8 cellular contexts compared by ENCODE assay signal in genomic region chr1:225999912-226000337, GRCh38. TPM values are rescaled to one million over a fixed set of nuclear protein-coding genes. Genes with fewer than 3 reads are reported as not detected.
DNase-seq lines count a peak whose midpoint lies in the region; ATAC-seq lines count a peak whose summit lies in the region.

No MANE protein-coding gene starts in this region.

- peaks cover 41% of the 10 kb centered on the region for H3K4me1 ChIP-seq in Karpas-422 (ENCODE audit: low read length)
- H3K4me1 ChIP-seq in subcutaneous abdominal adipose tissue (ENCODE audit: control insufficient read depth in 5 of 5, insufficient read depth in 5 of 5, low read length in 5 of 5), result peaks cover 7 to 56% (median 36%) of the 10 kb centered on the region in 5 donors

- no peaks in the 10 kb centered on the region for H3K9me3 Mint-ChIP-seq in activated naive CD8-positive, alpha-beta T cell treated with anti-CD3 and anti-CD28 coated beads, Interleukin-2, amount 50 U/mL, for 24 hours
- no peaks in the 10 kb centered on the region for H3K9me3 Mint-ChIP-seq in immature natural killer cell

- H3K4me1 Mint-ChIP-seq in activated naive CD8-positive, alpha-beta T cell treated with anti-CD3 and anti-CD28 coated beads, Interleukin-2, amount 50 U/mL, for 24 hours, result peaks cover 87% of the 10 kb centered on the region
- peaks cover 68 to 82% of the 10 kb centered on the region in 2 donors for H3K4me1 Mint-ChIP-seq in immature natural killer cell

- peak overlapping the region; percentile 99 for H3K4me3 Mint-ChIP-seq in activated naive CD8-positive, alpha-beta T cell treated with anti-CD3 and anti-CD28 coated beads, Interleukin-2, amount 50 U/mL, for 24 hours
- H3K4me3 Mint-ChIP-seq in immature natural killer cell, result peak overlapping the region; percentile 100

- H2AFZ ChIP-seq in Karpas-422 (ENCODE audit: low read length), result peak overlapping the region; percentile 14

- H3K27ac ChIP-seq in Karpas-422 (ENCODE audit: low read length) (peak overlapping the region; percentile 77), subcutaneous abdominal adipose tissue (ENCODE audit: low read depth, low read length) (peak overlapping the region; percentile 88)

- H3K27ac Mint-ChIP-seq in activated naive CD8-positive, alpha-beta T cell treated with anti-CD3 and anti-CD28 coated beads, Interleukin-2, amount 50 U/mL, for 24 hours, result peak overlapping the region; percentile 99
- H3K27ac Mint-ChIP-seq in immature natural killer cell, result peak overlapping the region; percentile 99 to 100 (median 100)

- no peaks in the 10 kb centered on the region for H3K9me2 ChIP-seq in Karpas-422 (replicated peaks; ENCODE audit: insufficient read depth, low read length)

- peaks cover 12% of the 10 kb centered on the region; the same call in 1 of the 2 replicates for H3K36me3 ChIP-seq in Karpas-422 (ENCODE audit: insufficient read depth, low read length)
- H3K36me3 ChIP-seq in subcutaneous abdominal adipose tissue (ENCODE audit: control insufficient read depth in 5 of 5, insufficient read depth in 5 of 5, low read length in 5 of 5), result peaks cover 0 to 4% (median 3%) of the 10 kb centered on the region in 5 donors

- H3K36me3 Mint-ChIP-seq in activated naive CD8-positive, alpha-beta T cell treated with anti-CD3 and anti-CD28 coated beads, Interleukin-2, amount 50 U/mL, for 24 hours (ENCODE audit: low read depth), result peaks cover 23% of the 10 kb centered on the region
- H3K36me3 Mint-ChIP-seq in immature natural killer cell, result peaks cover 0 to 2% (median 0%) of the 10 kb centered on the region in 3 donors

- H3K27me3 Mint-ChIP-seq in activated naive CD8-positive, alpha-beta T cell treated with anti-CD3 and anti-CD28 coated beads, Interleukin-2, amount 50 U/mL, for 24 hours, result no peaks in the 10 kb centered on the region
- H3K27me3 Mint-ChIP-seq in immature natural killer cell (ENCODE audit: low read depth in 3 of 3), result peaks cover 18 to 24% (median 19%) of the 10 kb centered on the region in 3 donors

- H3K9ac ChIP-seq in Karpas-422 (ENCODE audit: low read length), result peak overlapping the region; percentile 85
- peak overlapping the region in 4 of 5 donors; percentile 52 to 85 (median 68) for H3K9ac ChIP-seq in subcutaneous abdominal adipose tissue (ENCODE audit: low read length in 5 of 5)

- peak overlapping the region; percentile 75 for H3K4me3 ChIP-seq in Karpas-422 (ENCODE audit: low read length)
- H3K4me3 ChIP-seq in subcutaneous abdominal adipose tissue (ENCODE audit: low read depth in 1 of 5, low read length in 5 of 5), result peak overlapping the region; percentile 64 to 98 (median 80)

- H3K4me2 ChIP-seq in Karpas-422 (ENCODE audit: low read depth, low read length, poor library complexity, severe bottlenecking), result peak overlapping the region; percentile 93

- no peaks in the 10 kb centered on the region; the same call in 1 of the 2 replicates for H4K20me1 ChIP-seq in Karpas-422 (ENCODE audit: insufficient read depth, low read depth, low read length)

- H3K79me2 ChIP-seq in Karpas-422 (ENCODE audit: low read length), result peaks cover 42% of the 10 kb centered on the region

- peak; percentile 29 for ATAC-seq in GM21717 (IDR thresholded peaks at IDR 0.05; ENCODE audit: unreplicated experiment)
- peak; percentile 24 for ATAC-seq in activated naive CD8-positive, alpha-beta T cell treated with anti-CD3 and anti-CD28 coated beads, Interleukin-2, amount 50 U/mL, for 24 hours

- H3K27me3 ChIP-seq in Karpas-422 (ENCODE audit: low read length), result no peaks in the 10 kb centered on the region
- no peaks in the 10 kb centered on the region for H3K27me3 ChIP-seq in subcutaneous abdominal adipose tissue (ENCODE audit: control insufficient read depth in 5 of 5, insufficient read depth in 4 of 5, low read length in 5 of 5)

- H3K9me3 ChIP-seq in Karpas-422 (ENCODE audit: low read length) (no peaks in the 10 kb centered on the region), subcutaneous abdominal adipose tissue (ENCODE audit: control insufficient read depth in 5 of 5, low read length in 5 of 5) (no peaks in the 10 kb centered on the region)

- DNase-seq in NCI-H2171 treated with DMSO at 0.1 percent for 48 hours (lab: John Stamatoyannopoulos, UW), result peak; percentile 29
- no peak for DNase-seq in NCI-H2171 (lab: John Stamatoyannopoulos, UW)
- DNase-seq in Karpas-422, result peak; percentile 67
- no peak for DNase-seq in activated naive CD8-positive, alpha-beta T cell treated with anti-CD3 and anti-CD28 coated beads, Interleukin-2, amount 50 U/mL, for 24 hours
- DNase-seq in immature natural killer cell, result peak; percentile 80 to 84 (median 84)
- DNase-seq in ureter (ENCODE audit: low spot score), result no peak

RNA-seq across cellular contexts. Expression of gene SDE2, which starts 0.8 kb away (rescaled TPM):
- 15.7 and 21.8 TPM in 2 replicates for total RNA-seq in Karpas-422 (2014; rRNA removed; shearing (Covaris generic); ENCODE audit: low replicate concordance)
- polyA plus RNA-seq in immature natural killer cell, result 10 to 100 TPM; 13.5 to 18.9 (median 15.8) TPM
- total RNA-seq in ureter, result 17.8 TPM

RNA-seq across cellular contexts. Expression of gene LEFTY2, which starts 58.9 kb away (rescaled TPM):
- not detected in 2 replicates for total RNA-seq in Karpas-422 (2014; rRNA removed; shearing (Covaris generic); ENCODE audit: low replicate concordance)
- polyA plus RNA-seq in immature natural killer cell, result not detected
- total RNA-seq in ureter, result 0.26 TPM

Comparison
In these comparisons a context has a peak if more than half of its experiments do, and no peak if none do; other contexts are left out.
1. DNase-seq: peak in NCI-H2171 treated with DMSO at 0.1 percent for 48 hours (single experiment), Karpas-422 (single experiment) and immature natural killer cell (3 of 3); none in NCI-H2171 (single experiment), activated naive CD8-positive, alpha-beta T cell treated with anti-CD3 and anti-CD28 coated beads, Interleukin-2, amount 50 U/mL, for 24 hours (single experiment) and ureter (single experiment).